ENCODE assay signal across 28 cellular contexts in the genomic region with DNA sequence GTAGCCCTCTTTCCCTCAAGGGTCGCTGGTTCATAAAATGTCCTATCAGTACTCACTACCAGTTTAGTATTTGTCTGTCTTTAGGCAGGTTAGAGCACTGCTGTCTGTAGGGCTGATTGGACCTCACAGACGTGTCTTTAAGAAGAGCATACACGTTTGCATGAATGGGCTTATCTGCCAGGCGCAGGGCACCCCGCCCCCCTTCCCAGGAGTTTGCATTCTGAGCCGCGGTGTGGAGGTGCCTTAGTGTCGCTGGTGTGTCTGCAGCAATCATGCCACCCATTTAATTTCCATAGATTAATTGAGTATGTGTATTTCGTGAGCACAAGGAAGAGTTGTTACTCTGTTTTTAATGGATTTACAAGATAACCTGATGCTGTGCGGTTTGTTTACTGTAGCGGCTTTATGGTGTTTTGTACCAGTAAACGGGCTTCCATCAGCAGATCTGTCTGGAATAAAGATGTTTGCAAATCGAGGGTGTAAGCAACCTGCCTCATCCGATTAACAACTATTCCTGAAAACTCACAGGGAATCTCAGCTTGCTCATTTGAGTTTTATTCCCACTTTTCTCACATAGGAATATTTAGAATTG.
DNase-seq lines count a peak whose midpoint lies in the region; ATAC-seq lines count a peak whose summit lies in the region.
"Had no signal": no experiment of that assay in that cellular context is flagged by ENCODE, and none has a peak within 500 bp of the region (broad histone marks: within the 10 kb centered on the region; RNA-seq: fewer than 3 reads in every experiment).

No MANE protein-coding gene starts in this region.

- in situ Hi-C loops in KBM-7 (cut with MboI; ENCODE audit: low pct_unique_long_range_greater_than_20kb, low sequenced_read_pairs) = no loop called here

- no peaks in the 10 kb centered on the region for H3K9me3 Mint-ChIP-seq in stimulated activated memory B cell treated with anti-CD40 and anti-IgM and Interleukin-4, amounts not matched to agents 10 μg/mL and 1 μg/mL and 100 μg/mL, for 72 hours
- H3K9me3 Mint-ChIP-seq: activated naive CD4-positive, alpha-beta T cell treated with anti-CD3 and anti-CD28 coated beads, Interleukin-2, amount 50 U/mL, for 72 hours; activated T-helper 17 cell treated with anti-CD3 and anti-CD28 coated beads, Interleukin-2, amount 50 U/mL, for 72 hours had no signal

- H3K27ac Mint-ChIP-seq in stimulated activated memory B cell treated with anti-CD40 and anti-IgM and Interleukin-4, amounts not matched to agents 10 μg/mL and 1 μg/mL and 100 μg/mL, for 72 hours = peak overlapping the region; percentile 58
- H3K27ac Mint-ChIP-seq: activated B cell treated with CpG ODN at 0.5 μM for 24 hours; activated naive CD4-positive, alpha-beta T cell treated with anti-CD3 and anti-CD28 coated beads, Interleukin-2, amount 50 U/mL, for 72 hours had no signal

- no peaks in the 10 kb centered on the region for H3K27me3 ChIP-seq in endocrine pancreas (ENCODE audit: control insufficient read depth, insufficient read depth, low read length)
- H3K27me3 ChIP-seq: heart left ventricle had no signal

- H3K36me3 Mint-ChIP-seq in stimulated activated memory B cell treated with anti-CD40 and anti-IgM and Interleukin-4, amounts not matched to agents 10 μg/mL and 1 μg/mL and 100 μg/mL, for 72 hours = peaks cover 13% of the 10 kb centered on the region
- H3K36me3 Mint-ChIP-seq: activated naive CD4-positive, alpha-beta T cell treated with anti-CD3 and anti-CD28 coated beads, Interleukin-2, amount 50 U/mL, for 72 hours had no signal

- H3K27me3 Mint-ChIP-seq in stimulated activated memory B cell treated with anti-CD40 and anti-IgM and Interleukin-4, amounts not matched to agents 10 μg/mL and 1 μg/mL and 100 μg/mL, for 72 hours = no peaks in the 10 kb centered on the region
- H3K27me3 Mint-ChIP-seq: activated B cell treated with CpG ODN at 0.5 μM for 24 hours; activated T-helper 17 cell treated with anti-CD3 and anti-CD28 coated beads, Interleukin-2, amount 50 U/mL, for 72 hours had no signal

- peak overlapping the region; percentile 75 for H3K4me3 ChIP-seq in endocrine pancreas (ENCODE audit: control insufficient read depth, insufficient read depth, low read length)
- H3K4me3 ChIP-seq: GM23248, heart left ventricle, psoas muscle, SK-N-MC, skin epidermis, upper lobe of right lung had no signal

- H3K9me3 ChIP-seq in endocrine pancreas (ENCODE audit: control insufficient read depth, low read length) = no peaks in the 10 kb centered on the region
- H3K9me3 ChIP-seq: heart left ventricle, psoas muscle, upper lobe of right lung had no signal

- peak overlapping the region; percentile 11 for H3K9ac ChIP-seq in endocrine pancreas (ENCODE audit: control insufficient read depth, insufficient read depth, low read length)
- H3K9ac ChIP-seq: GM23248 had no signal

- DNase-seq in NCI-H748 (lab: John Stamatoyannopoulos, UW; ENCODE audit: unreplicated experiment) = peak; percentile 54
- no peak for DNase-seq in NCI-H748 treated with DMSO at 0.1 percent for 48 hours (lab: John Stamatoyannopoulos, UW)
- DNase-seq in SK-N-DZ (ENCODE audit: low spot score) = peak; percentile 33
- no peak for DNase-seq in AG08395 (ENCODE audit: low spot score)
- no peak for DNase-seq in KBM-7
- DNase-seq: activated B cell treated with CpG ODN at 0.5 μM for 24 hours; activated CD4-positive, alpha-beta T cell treated with anti-CD3 and anti-CD28 coated beads, Interleukin-2, amount 50 U/mL, for 48 hours; activated CD8-positive, alpha-beta memory T cell treated with anti-CD3 and anti-CD28 coated beads, Interleukin-2, amount 50 U/mL, for 48 hours; aorta; dermis blood vessel endothelial cell; DMS53; GM23248; heart left ventricle; left cardiac atrium; mammary epithelial cell; NCI-H1048; NCI-H2081; NCI-H446 treated with DMSO at 0.1 percent for 48 hours; psoas muscle; stimulated activated CD4-positive, alpha-beta T cell treated with anti-CD3 and anti-CD28 coated beads, Interleukin-2, amount 100 ng/mL, for 24 hours; upper lobe of right lung had no signal

- no peaks in the 10 kb centered on the region for H3K4me1 ChIP-seq in endocrine pancreas (ENCODE audit: control insufficient read depth, insufficient read depth, low read length)
- H3K4me1 ChIP-seq: upper lobe of right lung had no signal

- H3K4me3 Mint-ChIP-seq in stimulated activated memory B cell treated with anti-CD40 and anti-IgM and Interleukin-4, amounts not matched to agents 10 μg/mL and 1 μg/mL and 100 μg/mL, for 72 hours = no peak overlapping the region
- H3K4me3 Mint-ChIP-seq: activated B cell treated with CpG ODN at 0.5 μM for 24 hours; activated T-helper 17 cell treated with anti-CD3 and anti-CD28 coated beads, Interleukin-2, amount 50 U/mL, for 72 hours had no signal

- ATAC-seq in stimulated activated memory B cell treated with anti-CD40 and anti-IgM and Interleukin-4, amounts not matched to agents 10 μg/mL and 1 μg/mL and 100 μg/mL, for 72 hours = no peak
- no peak for ATAC-seq in GM21576 (IDR thresholded peaks at IDR 0.05; ENCODE audit: unreplicated experiment)
- ATAC-seq: heart left ventricle, left cardiac atrium, upper lobe of right lung had no signal

- H3K4me1 Mint-ChIP-seq in stimulated activated memory B cell treated with anti-CD40 and anti-IgM and Interleukin-4, amounts not matched to agents 10 μg/mL and 1 μg/mL and 100 μg/mL, for 72 hours = peaks cover 54% of the 10 kb centered on the region

- no peaks in the 10 kb centered on the region for H3K36me3 ChIP-seq in endocrine pancreas (ENCODE audit: control insufficient read depth, insufficient read depth, low read length)
- H3K36me3 ChIP-seq: heart left ventricle, upper lobe of right lung had no signal

Comparison
In these comparisons a context has a peak if more than half of its experiments do, and no peak if none do; other contexts are left out.
1. DNase-seq: peak in NCI-H748 (single experiment) and SK-N-DZ (single experiment); none in NCI-H748 treated with DMSO at 0.1 percent for 48 hours (single experiment), AG08395 (single experiment) and KBM-7 (single experiment).